19 cellular contexts compared by ENCODE assay signal in the genomic region with DNA sequence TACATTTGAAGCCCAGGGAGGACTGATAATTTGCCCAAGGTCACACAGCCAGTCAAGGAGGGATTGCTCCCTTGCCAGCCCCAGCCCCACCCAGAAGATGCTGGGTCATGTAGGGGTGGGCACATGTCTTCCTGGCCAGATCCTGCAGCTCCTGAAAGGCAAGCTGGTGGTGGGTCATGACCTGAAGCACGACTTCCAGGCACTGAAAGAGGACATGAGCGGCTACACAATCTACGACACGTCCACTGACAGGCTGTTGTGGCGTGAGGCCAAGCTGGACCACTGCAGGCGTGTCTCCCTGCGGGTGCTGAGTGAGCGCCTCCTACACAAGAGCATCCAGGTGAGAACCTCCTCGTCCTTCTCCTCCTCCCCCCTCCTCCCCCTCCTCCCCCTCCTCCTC. TPM values are rescaled to one million over a fixed set of nuclear protein-coding genes. Genes with fewer than 3 reads are reported as not detected.
DNase-seq lines count a peak whose midpoint lies in the region; ATAC-seq, FAIRE-seq and TF ChIP-seq lines count a peak whose summit lies in the region.
"Had no signal": no experiment of that assay in that cellular context is flagged by ENCODE, and none has a peak within 500 bp of the region (broad histone marks: within the 10 kb centered on the region; RNA-seq: fewer than 3 reads in every experiment).

No MANE protein-coding gene starts in this region.

- no peaks in the 10 kb centered on the region for H3K27me3 Mint-ChIP-seq in activated naive CD4-positive, alpha-beta T cell treated with anti-CD3 and anti-CD28 coated beads, Interleukin-2, amount 50 U/mL, for 24 hours
- no peaks in the 10 kb centered on the region for H3K27me3 Mint-ChIP-seq in activated CD8-positive, alpha-beta memory T cell treated with anti-CD3 and anti-CD28 coated beads, Interleukin-2, amount 10 ng/mL, durations not matched to agents 7 days and 5 days
- H3K27me3 Mint-ChIP-seq: stimulated activated naive CD8-positive, alpha-beta T cell treated with anti-CD3 and anti-CD28 coated beads, Interleukin-15, amount 100 ng/mL, for 72 hours had no signal

- H3K36me3 Mint-ChIP-seq in activated naive CD4-positive, alpha-beta T cell treated with anti-CD3 and anti-CD28 coated beads, Interleukin-2, amount 50 U/mL, for 24 hours = peaks cover 3% of the 10 kb centered on the region
- H3K36me3 Mint-ChIP-seq in activated CD8-positive, alpha-beta memory T cell treated with anti-CD3 and anti-CD28 coated beads, Interleukin-2, amount 10 ng/mL, durations not matched to agents 7 days and 5 days = peaks cover 53% of the 10 kb centered on the region

- CTCF ChIA-PET in activated CD8-positive, alpha-beta memory T cell treated with anti-CD3 and anti-CD28 coated beads, Interleukin-2, amount 10 ng/mL, durations not matched to agents 7 days and 5 days (lab: Charles Lee) = interaction anchor here (0.8 kb wide), 1 partner anchor 28 kb away, joined by 4 read pairs; no protein-coding TSS in a partner anchor
- CTCF ChIA-PET in HepG2 (lab: Yijun Ruan, JAX; ENCODE audit: low intra/inter-chr PET ratio, low total read pairs) = no interaction called here

- H3K4me3 ChIP-seq in HepG2 (replicated peaks in 1 of 3; ENCODE audit: insufficient read depth in 1 of 3, low read depth in 2 of 3, low read length in 3 of 3) (no peak overlapping the region), vagina (no peak overlapping the region), gastrocnemius medialis (no peak overlapping the region)
- H3K4me3 ChIP-seq: left lung, uterus had no signal

- H3K27ac Mint-ChIP-seq in activated naive CD4-positive, alpha-beta T cell treated with anti-CD3 and anti-CD28 coated beads, Interleukin-2, amount 50 U/mL, for 24 hours = peak overlapping the region; percentile 86
- H3K27ac Mint-ChIP-seq in activated CD8-positive, alpha-beta memory T cell treated with anti-CD3 and anti-CD28 coated beads, Interleukin-2, amount 10 ng/mL, durations not matched to agents 7 days and 5 days = no peak overlapping the region
- H3K27ac Mint-ChIP-seq: progenitor cell of endocrine pancreas had no signal

- H3K9me3 ChIP-seq in HepG2 (ENCODE audit: low read length) (no peaks in the 10 kb centered on the region), vagina (no peaks in the 10 kb centered on the region), gastrocnemius medialis (no peaks in the 10 kb centered on the region)
- H3K9me3 ChIP-seq: left lung, uterus had no signal

- POLR2A ChIA-PET in HepG2 (lab: Yijun Ruan, JAX) = interaction anchor here (1.0 kb wide), 1 partner anchor 14 kb away, joined by 3 read pairs; no protein-coding TSS in a partner anchor

- peaks cover 89% of the 10 kb centered on the region for H3K4me1 Mint-ChIP-seq in activated naive CD4-positive, alpha-beta T cell treated with anti-CD3 and anti-CD28 coated beads, Interleukin-2, amount 50 U/mL, for 24 hours
- peaks cover 42% of the 10 kb centered on the region for H3K4me1 Mint-ChIP-seq in activated CD8-positive, alpha-beta memory T cell treated with anti-CD3 and anti-CD28 coated beads, Interleukin-2, amount 10 ng/mL, durations not matched to agents 7 days and 5 days

- H4K20me1 ChIP-seq in HepG2 (ENCODE audit: insufficient read depth, low read length) = 0 out of 2 replicates have a peak, but pooled peaks cover 2% of the 10 kb centered on the region

- no peak overlapping the region for H3K9ac ChIP-seq in HepG2 (ENCODE audit: insufficient read depth, low read depth, low read length)

- H3K27me3 ChIP-seq in HepG2 (ENCODE audit: control insufficient read depth in 1 of 2, insufficient read depth in 2 of 2, low read length in 2 of 2) (no peaks in the 10 kb centered on the region; a peak in 1 of 5 replicates), vagina (no peaks in the 10 kb centered on the region), gastrocnemius medialis (no peaks in the 10 kb centered on the region)
- H3K27me3 ChIP-seq: left lung, uterus had no signal

- FAIRE-seq in HepG2 (lab: Jason Lieb, UNC) = no peak
- FAIRE-seq: G401.6, GM12892 had no signal

- TF ChIP-seq EP300 in HepG2 (IDR thresholded peaks at IDR 0.05; ENCODE audit: low read depth in 2 of 2, low read length in 2 of 2) (no peak), HepG2 (CRISPR knock-in tag; IDR thresholded peaks at IDR 0.05; ENCODE audit: borderline replicate concordance) (no peak)

- H3K4me1 ChIP-seq in HepG2 (ENCODE audit: insufficient read depth, low read length) = peaks cover 7% of the 10 kb centered on the region; the same call in 1 of the 2 replicates
- peaks cover 14% of the 10 kb centered on the region for H3K4me1 ChIP-seq in vagina
- no peaks in the 10 kb centered on the region for H3K4me1 ChIP-seq in gastrocnemius medialis
- H3K4me1 ChIP-seq: uterus had no signal

- no peak for TF ChIP-seq CTCF in HepG2 (CRISPR knock-in tag; IDR thresholded peaks at IDR 0.05)
- no peak for TF ChIP-seq CTCF in vagina (IDR thresholded peaks at IDR 0.05)
- no peak for TF ChIP-seq CTCF in gastrocnemius medialis (IDR thresholded peaks at IDR 0.05 in 4 of 5, conservative IDR thresholded peaks at IDR 0.05 in 1 of 5)

- no peak for DNase-seq in activated naive CD4-positive, alpha-beta T cell treated with Interleukin-2 at 50 U/mL for 16 hours
- peak; percentile 38 for DNase-seq in activated CD8-positive, alpha-beta memory T cell treated with anti-CD3 and anti-CD28 coated beads, Interleukin-2, amount 10 ng/mL, durations not matched to agents 7 days and 5 days
- DNase-seq in HepG2 (ENCODE audit: low spot score) = no peak
- peak; percentile 79 to 80 for DNase-seq in vagina (ENCODE audit: extremely low spot score in 2 of 2)
- no peak for DNase-seq in NCI-H2227 (lab: John Stamatoyannopoulos, UW; ENCODE audit: unreplicated experiment)
- DNase-seq in gastrocnemius medialis = no peak
- DNase-seq in Right ventricle myocardium superior = no peak
- DNase-seq: activated T-cell treated with anti-CD3 and anti-CD28 coated beads, Interleukin-2, amount 50 U/mL, for 1 hour; amygdala; foreskin melanocyte; left lung; NCI-H1436 had no signal

- TF ChIP-seq POLR2A in HepG2 (IDR thresholded peaks at IDR 0.05; ENCODE audit: insufficient read depth in 1 of 2, low read depth in 2 of 2, low read length in 2 of 2) (no peak), vagina (IDR thresholded peaks at IDR 0.05) (no peak), gastrocnemius medialis (IDR thresholded peaks at IDR 0.05) (no peak)

- H3K79me2 ChIP-seq in HepG2 (ENCODE audit: insufficient read depth, low read length) = no peaks in the 10 kb centered on the region

- H2AFZ ChIP-seq in HepG2 (ENCODE audit: low read length) = no peak overlapping the region

- no peak for ATAC-seq in activated CD8-positive, alpha-beta memory T cell treated with anti-CD3 and anti-CD28 coated beads, Interleukin-2, amount 10 ng/mL, durations not matched to agents 7 days and 5 days
- ATAC-seq in HepG2 (no peak), gastrocnemius medialis (no peak), Right ventricle myocardium superior (ENCODE audit: poor library complexity) (no peak)
- ATAC-seq: activated CD4-positive, CD25-positive, alpha-beta regulatory T cell treated with anti-CD3 and anti-CD28 coated beads, Interleukin-2, amount 50 U/mL, for 24 hours; left lung; stimulated activated naive CD8-positive, alpha-beta T cell treated with anti-CD3 and anti-CD28 coated beads, Interleukin-15, amount 100 ng/mL, for 72 hours had no signal

- no peaks in the 10 kb centered on the region for H3K9me3 Mint-ChIP-seq in activated naive CD4-positive, alpha-beta T cell treated with anti-CD3 and anti-CD28 coated beads, Interleukin-2, amount 50 U/mL, for 24 hours
- H3K9me3 Mint-ChIP-seq in activated CD8-positive, alpha-beta memory T cell treated with anti-CD3 and anti-CD28 coated beads, Interleukin-2, amount 10 ng/mL, durations not matched to agents 7 days and 5 days (ENCODE audit: low read depth) = no peaks in the 10 kb centered on the region
- H3K9me3 Mint-ChIP-seq: stimulated activated naive CD8-positive, alpha-beta T cell treated with anti-CD3 and anti-CD28 coated beads, Interleukin-15, amount 100 ng/mL, for 72 hours had no signal

- H3K27ac ChIP-seq in HepG2 (ENCODE audit: extremely low read length, insufficient read depth, low read length) = no peak overlapping the region
- H3K27ac ChIP-seq in vagina = no peak overlapping the region
- H3K27ac ChIP-seq in gastrocnemius medialis = no peak overlapping the region
- H3K27ac ChIP-seq: uterus had no signal

- intact Hi-C loops in HepG2 (cut with micrococcal nuclease; ENCODE audit: unreplicated experiment) = no loop called here
- intact Hi-C loops in vagina (cut with DNase I) = no loop called here
- intact Hi-C loops in gastrocnemius medialis (cut with DNase I; ENCODE audit: low total_unique reads) = no loop called here
- intact Hi-C loops in Right ventricle myocardium superior (cut with DNase I) = no loop called here

- WGBS in HepG2 (ENCODE audit: low lambda C conversion rate) = 78% methylated on average over 4 of the region's 9 CpGs

- TF ChIP-seq RAD21 in HepG2 (CRISPR knock-in tag; IDR thresholded peaks at IDR 0.05) = no peak

- H3K4me3 Mint-ChIP-seq in activated naive CD4-positive, alpha-beta T cell treated with anti-CD3 and anti-CD28 coated beads, Interleukin-2, amount 50 U/mL, for 24 hours = no peak overlapping the region
- no peak overlapping the region for H3K4me3 Mint-ChIP-seq in activated CD8-positive, alpha-beta memory T cell treated with anti-CD3 and anti-CD28 coated beads, Interleukin-2, amount 10 ng/mL, durations not matched to agents 7 days and 5 days

- in situ Hi-C loops in HepG2 (cut with HindIII; ENCODE audit: extremely low pct_ligation_motif_present, low pct_unique_long_range_greater_than_20kb) (loop anchor here (5.0 kb wide), 1 partner anchor 175 kb away; no protein-coding TSS in a partner anchor), gastrocnemius medialis (cut with MboI; ENCODE audit: low sequenced_read_pairs in 4 of 4) (loop anchor here in 2 of 4 donors (25.0 kb wide), 1 partner anchor 185 kb away; no protein-coding TSS in a partner anchor)

- no peaks in the 10 kb centered on the region for H3K36me3 ChIP-seq in HepG2 (replicated peaks in 1 of 2; ENCODE audit: control insufficient read depth in 1 of 2, insufficient read depth in 2 of 2, low read length in 2 of 2)
- no peaks in the 10 kb centered on the region for H3K36me3 ChIP-seq in vagina
- H3K36me3 ChIP-seq in gastrocnemius medialis = no peaks in the 10 kb centered on the region
- H3K36me3 ChIP-seq: uterus had no signal

- no TSS peak for BruUV-seq in HepG2 (replicated peaks; lab: Mats Ljungman, UMichigan)

- no peak overlapping the region for H3K4me2 ChIP-seq in HepG2 (ENCODE audit: low read depth, low read length)

RNA-seq across cellular contexts. Expression of gene ISG20, which starts 13.2 kb away (rescaled TPM):
- 100 to 1,000 TPM; 155 to 379 TPM for total RNA-seq in activated CD8-positive, alpha-beta memory T cell treated with anti-CD3 and anti-CD28 coated beads, Interleukin-2, amount 10 ng/mL, durations not matched to agents 7 days and 5 days
- 6.3 and 10.5 TPM in 2 replicates for total RNA-seq in HepG2 (2016; rRNA removed; fragmentation: Illumina TruSeq; extraction: Trizol)
- 2.6 and 5.4 TPM in 2 replicates for total RNA-seq in HepG2 (2016; cell fraction: cytosol; rRNA removed; fragmentation: Illumina TruSeq; extraction: Trizol; ENCODE audit: low read depth)
- total RNA-seq in HepG2 (2016; cell fraction: insoluble cytoplasmic fraction; rRNA removed; fragmentation: Illumina TruSeq; extraction: Trizol) = 6.8 and 9.8 TPM in 2 replicates
- total RNA-seq in HepG2 (2016; cell fraction: membrane; rRNA removed; fragmentation: Illumina TruSeq; extraction: Trizol) = 4.6 and 7.7 TPM in 2 replicates
- 2.0 and 3.7 TPM in 2 replicates for total RNA-seq in HepG2 (2016; cell fraction: nucleus; rRNA removed; fragmentation: Illumina TruSeq; extraction: Trizol)
- 31.5 and 50.8 TPM in 2 replicates for polyA plus RNA-seq in HepG2 (2011; rRNA removed)
- polyA plus RNA-seq in HepG2 (2011; cell fraction: cytosol; rRNA removed) = 31.2 and 32.1 TPM in 2 replicates
- polyA plus RNA-seq in HepG2 (2011; cell fraction: nucleus; rRNA removed) = 14.5 and 18.2 TPM in 2 replicates
- polyA plus RNA-seq in HepG2 (2012) = 11.6 and 19.0 TPM in 2 replicates
- polyA plus RNA-seq in HepG2 (2016; cell fraction: cytosol; fragmentation: Illumina TruSeq; extraction: Trizol; ENCODE audit: low read depth) = 6.6 and 8.5 TPM in 2 replicates
- 9.0 and 9.8 TPM in 2 replicates for polyA plus RNA-seq in HepG2 (2016; cell fraction: insoluble cytoplasmic fraction; fragmentation: Illumina TruSeq; extraction: Trizol; ENCODE audit: low read depth)
- polyA plus RNA-seq in HepG2 (2016; cell fraction: membrane; fragmentation: Illumina TruSeq; extraction: Trizol; ENCODE audit: low read depth) = 5.9 and 6.2 TPM in 2 replicates
- polyA plus RNA-seq in HepG2 (2016; cell fraction: nucleus; fragmentation: Illumina TruSeq; extraction: Trizol; ENCODE audit: insufficient read depth, low read depth) = 5.4 and 6.8 TPM in 2 replicates
- polyA minus RNA-seq in HepG2 (2011; rRNA and poly(A)+ RNA removed; ENCODE audit: low replicate concordance) = 3.8 and 11.4 TPM in 2 replicates
- 5.5 and 6.9 TPM in 2 replicates for polyA minus RNA-seq in HepG2 (2011; cell fraction: cytosol; rRNA and poly(A)+ RNA removed)
- 8.8 and 9.0 TPM in 2 replicates for polyA minus RNA-seq in HepG2 (2011; cell fraction: nucleus; rRNA and poly(A)+ RNA removed)
- total RNA-seq in vagina = 15.7 TPM
- 1 to 10 TPM; 1.2 to 9.2 (median 1.6) TPM for total RNA-seq in gastrocnemius medialis
- total RNA-seq in Right ventricle myocardium superior = 2.5 TPM

RNA-seq across cellular contexts. Expression of gene AEN, which starts 30.8 kb away (rescaled TPM):
- total RNA-seq in activated CD8-positive, alpha-beta memory T cell treated with anti-CD3 and anti-CD28 coated beads, Interleukin-2, amount 10 ng/mL, durations not matched to agents 7 days and 5 days = 10 to 100 TPM; 55.7 to 57.4 TPM
- total RNA-seq in HepG2 (2016; rRNA removed; fragmentation: Illumina TruSeq; extraction: Trizol) (115 and 118 TPM in 2 replicates), vagina (18.4 TPM), gastrocnemius medialis (10 to 100 TPM; 16.1 to 19.2 (median 17.3) TPM), Right ventricle myocardium superior (10.0 TPM)
- 24.6 and 27.1 TPM in 2 replicates for total RNA-seq in HepG2 (2016; cell fraction: cytosol; rRNA removed; fragmentation: Illumina TruSeq; extraction: Trizol; ENCODE audit: low read depth)
- 110 and 117 TPM in 2 replicates for total RNA-seq in HepG2 (2016; cell fraction: insoluble cytoplasmic fraction; rRNA removed; fragmentation: Illumina TruSeq; extraction: Trizol)
- total RNA-seq in HepG2 (2016; cell fraction: membrane; rRNA removed; fragmentation: Illumina TruSeq; extraction: Trizol) = 71.0 and 75.9 TPM in 2 replicates
- total RNA-seq in HepG2 (2016; cell fraction: nucleus; rRNA removed; fragmentation: Illumina TruSeq; extraction: Trizol) = 82.3 and 94.1 TPM in 2 replicates
- 51.3 and 55.2 TPM in 2 replicates for polyA plus RNA-seq in HepG2 (2011; rRNA removed)
- polyA plus RNA-seq in HepG2 (2011; cell fraction: cytosol; rRNA removed) = 39.7 and 48.8 TPM in 2 replicates
- polyA plus RNA-seq in HepG2 (2011; cell fraction: nucleus; rRNA removed) = 115 and 142 TPM in 2 replicates
- polyA plus RNA-seq in HepG2 (2012) = 26.8 and 40.4 TPM in 2 replicates
- polyA plus RNA-seq in HepG2 (2016; cell fraction: cytosol; fragmentation: Illumina TruSeq; extraction: Trizol; ENCODE audit: low read depth) = 11.0 and 11.5 TPM in 2 replicates
- 70.1 and 79.0 TPM in 2 replicates for polyA plus RNA-seq in HepG2 (2016; cell fraction: insoluble cytoplasmic fraction; fragmentation: Illumina TruSeq; extraction: Trizol; ENCODE audit: low read depth)
- polyA plus RNA-seq in HepG2 (2016; cell fraction: membrane; fragmentation: Illumina TruSeq; extraction: Trizol; ENCODE audit: low read depth) = 28.4 and 28.6 TPM in 2 replicates
- polyA plus RNA-seq in HepG2 (2016; cell fraction: nucleus; fragmentation: Illumina TruSeq; extraction: Trizol; ENCODE audit: insufficient read depth, low read depth) = 90.9 and 95.3 TPM in 2 replicates
- 70.6 and 173 TPM in 2 replicates for polyA minus RNA-seq in HepG2 (2011; rRNA and poly(A)+ RNA removed; ENCODE audit: low replicate concordance)
- polyA minus RNA-seq in HepG2 (2011; cell fraction: cytosol; rRNA and poly(A)+ RNA removed) = 44.6 and 50.4 TPM in 2 replicates
- 117 and 130 TPM in 2 replicates for polyA minus RNA-seq in HepG2 (2011; cell fraction: nucleus; rRNA and poly(A)+ RNA removed)

Comparison
In these comparisons a context has a peak if more than half of its experiments do, and no peak if none do; other contexts are left out.
1. DNase-seq: peak in activated CD8-positive, alpha-beta memory T cell treated with anti-CD3 and anti-CD28 coated beads, Interleukin-2, amount 10 ng/mL, durations not matched to agents 7 days and 5 days (single experiment) and vagina (2 of 2); none in activated naive CD4-positive, alpha-beta T cell treated with Interleukin-2 at 50 U/mL for 16 hours (single experiment), HepG2 (single experiment), NCI-H2227 (single experiment), gastrocnemius medialis (0 of 2) and Right ventricle myocardium superior (single experiment).